4 cellular contexts compared by ENCODE assay signal in genomic region chr7:154054664-154055063, GRCh38. TPM values are rescaled to one million over a fixed set of nuclear protein-coding genes. Genes with fewer than 3 reads are reported as not detected.
"Had no signal": no experiment of that assay in that cellular context is flagged by ENCODE, and none has a peak within 500 bp of the region (broad histone marks: within the 10 kb centered on the region; RNA-seq: fewer than 3 reads in every experiment).

No MANE protein-coding gene starts in this region.

RNA-seq across cellular contexts. Expression of gene DPP6, which starts 2.5 kb away (rescaled TPM):
- total RNA-seq: liver; mammary epithelial cell; naive thymus-derived CD8-positive, alpha-beta T cell; ureter had no signal
- polyA plus RNA-seq: mammary epithelial cell; naive thymus-derived CD8-positive, alpha-beta T cell had no signal
